Comparison of ENCODE assay signal across 8 cellular contexts in the genomic region with DNA sequence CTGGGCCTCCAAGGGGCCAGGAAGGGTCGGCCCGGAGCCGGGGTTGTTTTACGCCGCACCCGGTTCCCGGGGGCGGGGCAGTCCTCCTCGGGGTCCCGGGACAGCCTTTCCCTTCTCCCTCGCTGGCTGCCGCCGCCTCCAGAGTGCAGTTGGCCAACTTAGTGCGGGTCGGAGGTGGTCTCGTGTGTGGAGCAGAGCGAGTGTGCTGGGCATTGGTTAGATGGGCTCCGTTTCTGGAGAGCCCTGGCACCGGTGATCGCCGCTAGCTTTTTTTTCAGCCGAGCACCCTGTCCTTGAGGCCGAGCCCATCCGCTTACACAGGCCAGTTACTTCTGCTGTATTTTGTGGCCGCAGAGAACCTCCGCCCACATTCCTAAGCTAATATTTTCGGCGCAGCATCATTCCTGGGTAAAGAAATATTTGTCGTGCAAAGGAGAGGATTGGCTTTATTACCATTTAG. TPM values are rescaled to one million over a fixed set of nuclear protein-coding genes. Genes with fewer than 3 reads are reported as not detected.
A peak's percentile ranks its signal among the peaks of the same experiment; 100 is the strongest.
DNase-seq lines count a peak whose midpoint lies in the region; ATAC-seq and TF ChIP-seq lines count a peak whose summit lies in the region.

No MANE protein-coding gene starts in this region.

- H3K4me1 ChIP-seq in duodenal mucosa (ENCODE audit: control insufficient read depth in 1 of 2, insufficient read depth in 2 of 2, low read length in 2 of 2) (peaks cover 0 to 4% of the 10 kb centered on the region in 2 donors), mesenchymal stem cell (ENCODE audit: control insufficient read depth, insufficient read depth, low read depth, low read length) (peaks cover 6% of the 10 kb centered on the region), upper lobe of left lung (peaks cover 0 to 20% (median 6%) of the 10 kb centered on the region in 4 donors)

- peak overlapping the region; percentile 95 for H2BK5ac ChIP-seq in mesenchymal stem cell (ENCODE audit: low read depth, low read length, poor library complexity, severe bottlenecking)

- 0% methylated on average over 16 of the region's 29 CpGs for WGBS in mesenchymal stem cell
- 0 to 1% methylated on average over 24 to 28 of the region's 29 CpGs for WGBS in upper lobe of left lung, 2 donors

- no peak for TF ChIP-seq CTCF in upper lobe of left lung (IDR thresholded peaks at IDR 0.05)

- DNase-seq in DMS114 treated with DMSO at 0.1 percent for 48 hours (lab: John Stamatoyannopoulos, UW; ENCODE audit: unreplicated experiment) (peak; percentile 39), mesenchymal stem cell (peak; percentile 91), upper lobe of left lung (peak in 1 of 2 donors; percentile 32)

- TF ChIP-seq POLR2A in upper lobe of left lung (IDR thresholded peaks at IDR 0.05), result no peak

- H2BK15ac ChIP-seq in mesenchymal stem cell (ENCODE audit: low read depth, poor library complexity, severe bottlenecking), result peak overlapping the region; percentile 39

- no peaks in the 10 kb centered on the region for H3K36me3 ChIP-seq in duodenal mucosa (ENCODE audit: control insufficient read depth in 1 of 2, insufficient read depth in 2 of 2, low read length in 2 of 2)
- peaks cover 0 to 6% of the 10 kb centered on the region in 2 experiments for H3K36me3 ChIP-seq in mesenchymal stem cell (ENCODE audit: control insufficient read depth in 1 of 2, insufficient read depth in 2 of 2, low read depth in 1 of 2, low read length in 2 of 2)
- H3K36me3 ChIP-seq in upper lobe of left lung, result no peaks in the 10 kb centered on the region

- no peak overlapping the region for H2BK12ac ChIP-seq in mesenchymal stem cell (ENCODE audit: low read length in 2 of 2)

- no peak overlapping the region for H2AK5ac ChIP-seq in mesenchymal stem cell (ENCODE audit: low read length, severe bottlenecking)

- no peak overlapping the region for H3K23ac ChIP-seq in mesenchymal stem cell (ENCODE audit: low read length in 2 of 2)

- H3K27me3 ChIP-seq in duodenal mucosa (ENCODE audit: control insufficient read depth in 1 of 2, insufficient read depth in 2 of 2, low read length in 2 of 2), result no peaks in the 10 kb centered on the region
- no peaks in the 10 kb centered on the region for H3K27me3 ChIP-seq in mesenchymal stem cell (ENCODE audit: control insufficient read depth in 1 of 2, insufficient read depth in 1 of 2, low read length in 2 of 2)
- no peaks in the 10 kb centered on the region for H3K27me3 ChIP-seq in upper lobe of left lung

- H3K14ac ChIP-seq in mesenchymal stem cell (ENCODE audit: low read length in 2 of 2), result peak overlapping the region in 1 of 2 experiments; percentile 25

- H4K91ac ChIP-seq in mesenchymal stem cell (ENCODE audit: low read length), result peak overlapping the region; percentile 30

- peak overlapping the region; percentile 87 to 89 for H3K18ac ChIP-seq in mesenchymal stem cell (ENCODE audit: low read depth in 1 of 2, low read length in 2 of 2)

- peak overlapping the region; percentile 1 for H2BK120ac ChIP-seq in mesenchymal stem cell (ENCODE audit: low read depth, low read length)

- peak; percentile 29 for ATAC-seq in GM19351 (IDR thresholded peaks at IDR 0.05; ENCODE audit: unreplicated experiment)
- ATAC-seq in HG03432 (IDR thresholded peaks at IDR 0.05; ENCODE audit: unreplicated experiment), result peak; percentile 31
- ATAC-seq in SK-N-SH treated with all-trans-retinoic acid at 6 μM for 48 hours, result peak; percentile 88
- ATAC-seq in upper lobe of left lung (ENCODE audit: low FRiP score in 2 of 2), result peak; percentile 79 to 91
- no peak for ATAC-seq in GM18858 (IDR thresholded peaks at IDR 0.05; ENCODE audit: unreplicated experiment)

- H3K4ac ChIP-seq in mesenchymal stem cell (ENCODE audit: low read depth in 1 of 2, low read length in 2 of 2), result peak overlapping the region in 1 of 2 experiments; percentile 57

- TF ChIP-seq EP300 in upper lobe of left lung (IDR thresholded peaks at IDR 0.05), result no peak

- peak overlapping the region; percentile 87 for H2AFZ ChIP-seq in mesenchymal stem cell (ENCODE audit: low read depth, low read length)

- H3K4me2 ChIP-seq in mesenchymal stem cell (ENCODE audit: low read length, poor library complexity, severe bottlenecking), result peak overlapping the region; percentile 85

- peaks cover 17% of the 10 kb centered on the region for H3K79me1 ChIP-seq in mesenchymal stem cell (replicated peaks; ENCODE audit: low read length, poor library complexity, severe bottlenecking)

- peak overlapping the region; percentile 51 to 71 for H3K9ac ChIP-seq in duodenal mucosa (ENCODE audit: low read depth in 1 of 2, low read length in 2 of 2)
- H3K9ac ChIP-seq in mesenchymal stem cell (ENCODE audit: low read length), result peak overlapping the region; percentile 95

- H4K8ac ChIP-seq in mesenchymal stem cell (ENCODE audit: low read length), result no peak overlapping the region

- H3K9me3 ChIP-seq in duodenal mucosa (ENCODE audit: control insufficient read depth in 1 of 2, low read length in 2 of 2), result no peaks in the 10 kb centered on the region
- H3K9me3 ChIP-seq in mesenchymal stem cell (ENCODE audit: control insufficient read depth, low read length), result no peaks in the 10 kb centered on the region
- no peaks in the 10 kb centered on the region for H3K9me3 ChIP-seq in upper lobe of left lung

- H3K27ac ChIP-seq in duodenal mucosa (ENCODE audit: low read depth, low read length), result no peak overlapping the region
- H3K27ac ChIP-seq in mesenchymal stem cell (ENCODE audit: low read length, poor library complexity, severe bottlenecking), result peak overlapping the region; percentile 93
- peak overlapping the region; percentile 21 to 78 (median 58) for H3K27ac ChIP-seq in upper lobe of left lung

- H3K4me3 ChIP-seq in duodenal mucosa (ENCODE audit: low read depth in 1 of 2, low read length in 2 of 2) (peak overlapping the region; percentile 81 to 82), mesenchymal stem cell (ENCODE audit: insufficient read depth in 1 of 2, low read depth in 1 of 2, low read length in 2 of 2) (peak overlapping the region; percentile 91), upper lobe of left lung (peak overlapping the region; percentile 75 to 89 (median 79))

TF ChIP-seq in SK-N-SH treated with all-trans-retinoic acid at 6 μM for 48 hours, 23 proteins besides CTCF, POLR2A, EP300 and RAD21:
- TF ChIP-seq ZNF565 (CRISPR knock-in tag; conservative IDR thresholded peaks at IDR 0.05; ENCODE audit: low read depth), result no peak
- TF ChIP-seq, protein P1, sequence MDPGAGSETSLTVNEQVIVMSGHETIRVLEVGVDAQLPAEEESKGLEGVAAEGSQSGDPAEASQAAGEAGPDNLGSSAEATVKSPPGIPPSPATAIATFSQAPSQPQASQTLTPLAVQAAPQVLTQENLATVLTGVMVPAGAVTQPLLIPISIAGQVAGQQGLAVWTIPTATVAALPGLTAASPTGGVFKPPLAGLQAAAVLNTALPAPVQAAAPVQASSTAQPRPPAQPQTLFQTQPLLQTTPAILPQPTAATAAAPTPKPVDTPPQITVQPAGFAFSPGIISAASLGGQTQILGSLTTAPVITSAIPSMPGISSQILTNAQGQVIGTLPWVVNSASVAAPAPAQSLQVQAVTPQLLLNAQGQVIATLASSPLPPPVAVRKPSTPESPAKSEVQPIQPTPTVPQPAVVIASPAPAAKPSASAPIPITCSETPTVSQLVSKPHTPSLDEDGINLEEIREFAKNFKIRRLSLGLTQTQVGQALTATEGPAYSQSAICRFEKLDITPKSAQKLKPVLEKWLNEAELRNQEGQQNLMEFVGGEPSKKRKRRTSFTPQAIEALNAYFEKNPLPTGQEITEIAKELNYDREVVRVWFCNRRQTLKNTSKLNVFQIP (CRISPR knock-in tag; IDR thresholded peaks at IDR 0.05; ENCODE audit: borderline replicate concordance, low read depth), result no peak
- TF ChIP-seq OSR1 (CRISPR knock-in tag; IDR thresholded peaks at IDR 0.05), result no peak
- TF ChIP-seq TCF4 (CRISPR knock-in tag; IDR thresholded peaks at IDR 0.05; ENCODE audit: borderline replicate concordance), result no peak
- no peak for TF ChIP-seq ZFP30 (CRISPR knock-in tag; IDR thresholded peaks at IDR 0.05)
- TF ChIP-seq ZNF8 (CRISPR knock-in tag; IDR thresholded peaks at IDR 0.05), result no peak
- TF ChIP-seq ARNTL (CRISPR knock-in tag; IDR thresholded peaks at IDR 0.05; ENCODE audit: borderline replicate concordance, low read depth), result no peak
- TF ChIP-seq, protein P2, sequence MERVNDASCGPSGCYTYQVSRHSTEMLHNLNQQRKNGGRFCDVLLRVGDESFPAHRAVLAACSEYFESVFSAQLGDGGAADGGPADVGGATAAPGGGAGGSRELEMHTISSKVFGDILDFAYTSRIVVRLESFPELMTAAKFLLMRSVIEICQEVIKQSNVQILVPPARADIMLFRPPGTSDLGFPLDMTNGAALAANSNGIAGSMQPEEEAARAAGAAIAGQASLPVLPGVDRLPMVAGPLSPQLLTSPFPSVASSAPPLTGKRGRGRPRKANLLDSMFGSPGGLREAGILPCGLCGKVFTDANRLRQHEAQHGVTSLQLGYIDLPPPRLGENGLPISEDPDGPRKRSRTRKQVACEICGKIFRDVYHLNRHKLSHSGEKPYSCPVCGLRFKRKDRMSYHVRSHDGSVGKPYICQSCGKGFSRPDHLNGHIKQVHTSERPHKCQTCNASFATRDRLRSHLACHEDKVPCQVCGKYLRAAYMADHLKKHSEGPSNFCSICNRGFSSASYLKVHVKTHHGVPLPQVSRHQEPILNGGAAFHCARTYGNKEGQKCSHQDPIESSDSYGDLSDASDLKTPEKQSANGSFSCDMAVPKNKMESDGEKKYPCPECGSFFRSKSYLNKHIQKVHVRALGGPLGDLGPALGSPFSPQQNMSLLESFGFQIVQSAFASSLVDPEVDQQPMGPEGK (CRISPR knock-in tag; IDR thresholded peaks at IDR 0.05; ENCODE audit: borderline replicate concordance), result no peak
- TF ChIP-seq ZNF70 (CRISPR knock-in tag; IDR thresholded peaks at IDR 0.05), result no peak
- TF ChIP-seq ZC3H10 (CRISPR knock-in tag; IDR thresholded peaks at IDR 0.05), result no peak
- TF ChIP-seq ZFP3 (CRISPR knock-in tag; IDR thresholded peaks at IDR 0.05), result no peak
- no peak for TF ChIP-seq GLIS3 (CRISPR knock-in tag; IDR thresholded peaks at IDR 0.05)

RNA-seq across cellular contexts. Expression of a gene that starts 0.6 kb away (rescaled TPM):
- 6.7 TPM for polyA plus RNA-seq in mesenchymal stem cell (2013, experiment 1 of 2)
- polyA plus RNA-seq in mesenchymal stem cell (2013, experiment 2 of 2), result 6.7 TPM
- total RNA-seq in upper lobe of left lung, result 1 to 10 TPM; 1.0 to 6.7 (median 3.7) TPM

RNA-seq across cellular contexts. Expression of a gene that starts 37.9 kb away (rescaled TPM):
- 3,158 TPM for polyA plus RNA-seq in mesenchymal stem cell (2013, experiment 1 of 2)
- polyA plus RNA-seq in mesenchymal stem cell (2013, experiment 2 of 2), result 2,769 TPM
- total RNA-seq in upper lobe of left lung, result 1,000 to 10,000 TPM in 2 of 6 donors, 100 to 1,000 TPM in 4; 339 to 1,933 (median 538) TPM
